Comparison of ENCODE assay signal across 21 cellular contexts in genomic region chr13:113968463-113969310, GRCh38. TPM values are rescaled to one million over a fixed set of nuclear protein-coding genes. Genes with fewer than 3 reads are reported as not detected.
DNase-seq lines count a peak whose midpoint lies in the region; TF ChIP-seq lines count a peak whose summit lies in the region.
"Had no signal": no experiment of that assay in that cellular context is flagged by ENCODE, and none has a peak within 500 bp of the region (broad histone marks: within the 10 kb centered on the region; RNA-seq: fewer than 3 reads in every experiment).

No MANE protein-coding gene starts in this region.

- H3K27ac Mint-ChIP-seq in HFFc6 (no peak overlapping the region), endodermal cell (no peak overlapping the region), glutamatergic neuron (ENCODE audit: unreplicated experiment) (no peak overlapping the region), progenitor cell of endocrine pancreas (no peak overlapping the region)
- H3K27ac Mint-ChIP-seq: activated T-cell treated with anti-CD3 and anti-CD28 coated beads, Interleukin-2, amount 50 U/mL, for 72 hours; mesothelial cell of epicardium; neural progenitor cell had no signal

- H3K9ac ChIP-seq in endodermal cell (ENCODE audit: extremely low read depth, low read length, poor library complexity, severe bottlenecking) (no peak overlapping the region), mucosa of stomach (ENCODE audit: low read length) (no peak overlapping the region)
- H3K9ac ChIP-seq: neural progenitor cell had no signal

- H3K9me3 Mint-ChIP-seq in HFFc6 (no peaks in the 10 kb centered on the region), endodermal cell (no peaks in the 10 kb centered on the region), glutamatergic neuron (ENCODE audit: unreplicated experiment) (peaks cover 3% of the 10 kb centered on the region), progenitor cell of endocrine pancreas (ENCODE audit: low read depth) (no peaks in the 10 kb centered on the region)
- H3K9me3 Mint-ChIP-seq: activated T-cell treated with anti-CD3 and anti-CD28 coated beads, Interleukin-2, amount 50 U/mL, for 72 hours; mesothelial cell of epicardium; WTC11 had no signal

- H3K36me3 ChIP-seq in BE2C (peaks cover 2% of the 10 kb centered on the region; the same call in 1 of the 2 replicates), endodermal cell (ENCODE audit: control insufficient read depth, insufficient read depth, low read length) (no peaks in the 10 kb centered on the region), mucosa of stomach (ENCODE audit: control insufficient read depth, insufficient read depth, low read length) (no peaks in the 10 kb centered on the region)
- H3K36me3 ChIP-seq: neural progenitor cell had no signal

- no peak overlapping the region for H3K4me3 Mint-ChIP-seq in HFFc6
- H3K4me3 Mint-ChIP-seq in endodermal cell = no peak overlapping the region
- H3K4me3 Mint-ChIP-seq in glutamatergic neuron (ENCODE audit: unreplicated experiment) = no peak overlapping the region
- no peak overlapping the region for H3K4me3 Mint-ChIP-seq in progenitor cell of endocrine pancreas (ENCODE audit: low read depth)
- H3K4me3 Mint-ChIP-seq: activated T-cell treated with anti-CD3 and anti-CD28 coated beads, Interleukin-2, amount 50 U/mL, for 72 hours; CD8-positive, alpha-beta memory T cell; mesothelial cell of epicardium; neural progenitor cell; WTC11 had no signal

- H3K4me1 ChIP-seq in BE2C (no peaks in the 10 kb centered on the region), endodermal cell (ENCODE audit: control insufficient read depth, insufficient read depth, low read length) (peaks cover 3% of the 10 kb centered on the region), mucosa of stomach (ENCODE audit: control insufficient read depth, insufficient read depth, low read length) (peaks cover 43% of the 10 kb centered on the region)
- H3K4me1 ChIP-seq: neural progenitor cell, testis had no signal

- H3K27ac ChIP-seq in endodermal cell (ENCODE audit: low read depth, low read length) = no peak overlapping the region
- H3K27ac ChIP-seq: ascending aorta, neural progenitor cell, testis had no signal

- H3K36me3 Mint-ChIP-seq in HFFc6 (ENCODE audit: low read depth) (peaks cover 12% of the 10 kb centered on the region; the same call in 1 of the 2 replicates), endodermal cell (ENCODE audit: low read depth) (no peaks in the 10 kb centered on the region), glutamatergic neuron (ENCODE audit: unreplicated experiment) (no peaks in the 10 kb centered on the region), progenitor cell of endocrine pancreas (ENCODE audit: insufficient read depth) (no peaks in the 10 kb centered on the region)
- H3K36me3 Mint-ChIP-seq: mesothelial cell of epicardium, neural progenitor cell, WTC11 had no signal

- DNase-seq in BE2C = peak; percentile 6
- no peak for DNase-seq in HFFc6
- DNase-seq in endodermal cell = no peak
- no peak for DNase-seq in activated T-cell treated with anti-CD3 and anti-CD28 coated beads, Interleukin-2, amount 50 U/mL, for 48 hours
- DNase-seq in glutamatergic neuron = no peak
- DNase-seq in progenitor cell of endocrine pancreas (ENCODE audit: low spot score, unreplicated experiment) = no peak
- no peak for DNase-seq in GM10266 (ENCODE audit: extremely low spot score)
- DNase-seq: activated naive CD4-positive, alpha-beta T cell treated with anti-CD3 and anti-CD28 coated beads, Interleukin-2, amount 50 U/mL, for 16 hours; activated T-cell treated with anti-CD3 and anti-CD28 coated beads, Interleukin-2, amount 50 U/mL, for 72 hours; cortex of kidney; DMS79; NCI-H1105 treated with DMSO at 0.1 percent for 48 hours; NCI-H526; SIG-M5; testis had no signal

- H3K4me1 Mint-ChIP-seq in HFFc6 (ENCODE audit: low read depth) (peaks cover 5% of the 10 kb centered on the region; the same call in 1 of the 2 replicates), endodermal cell (peaks cover 5% of the 10 kb centered on the region), glutamatergic neuron (ENCODE audit: low read depth, unreplicated experiment) (no peaks in the 10 kb centered on the region), progenitor cell of endocrine pancreas (ENCODE audit: low read depth) (no peaks in the 10 kb centered on the region)
- H3K4me1 Mint-ChIP-seq: CD8-positive, alpha-beta memory T cell; neural progenitor cell; WTC11 had no signal

- H3K27me3 ChIP-seq in BE2C = no peaks in the 10 kb centered on the region
- no peaks in the 10 kb centered on the region for H3K27me3 ChIP-seq in endodermal cell (ENCODE audit: control insufficient read depth, insufficient read depth, low read length, poor library complexity, severe bottlenecking)
- H3K27me3 ChIP-seq in mucosa of stomach (ENCODE audit: control insufficient read depth, insufficient read depth, low read length) = no peaks in the 10 kb centered on the region
- H3K27me3 ChIP-seq: ascending aorta, neural progenitor cell, testis had no signal

- no peaks in the 10 kb centered on the region; the same call in 1 of the 2 replicates for H3K9me3 ChIP-seq in BE2C
- peaks cover 7% of the 10 kb centered on the region for H3K9me3 ChIP-seq in endodermal cell (ENCODE audit: control insufficient read depth, low read length)
- no peaks in the 10 kb centered on the region for H3K9me3 ChIP-seq in mucosa of stomach (ENCODE audit: control insufficient read depth, low read length)
- H3K9me3 ChIP-seq: ascending aorta, testis had no signal

- 92 to 94% methylated on average over 10 to 17 of the region's 17 CpGs for WGBS in endodermal cell (ENCODE audit: insufficient coverage in 1 of 2, insufficient read length in 1 of 2), 2 experiments

- no peak overlapping the region for H3K4me3 ChIP-seq in BE2C (ENCODE audit: low read depth, low read length)
- no peak overlapping the region for H3K4me3 ChIP-seq in endodermal cell (ENCODE audit: low read length)
- H3K4me3 ChIP-seq in mucosa of stomach (ENCODE audit: low read length) = peak overlapping the region; percentile 16
- H3K4me3 ChIP-seq: ascending aorta, neural progenitor cell, testis had no signal

- TF ChIP-seq CTCF in BE2C (IDR thresholded peaks at IDR 0.05; ENCODE audit: low read depth, low read length) (peak; percentile 12; the same call in 1 of the 2 replicates), HFFc6 (IDR thresholded peaks at IDR 0.05) (peak; percentile 23; the same call in 1 of the 2 replicates), endodermal cell (conservative IDR thresholded peaks at IDR 0.05) (peak; percentile 52), glutamatergic neuron (IDR thresholded peaks at IDR 0.05; ENCODE audit: partially characterized antibody, unreplicated experiment) (no peak), progenitor cell of endocrine pancreas (IDR thresholded peaks at IDR 0.05; ENCODE audit: unreplicated experiment) (no peak), GM10266 (IDR thresholded peaks at IDR 0.05; ENCODE audit: control insufficient read depth, insufficient read depth, low read depth, missing control alignments) (no peak)

- H3K27me3 Mint-ChIP-seq in HFFc6 (ENCODE audit: insufficient read depth) (peaks cover 9% of the 10 kb centered on the region), endodermal cell (ENCODE audit: insufficient read depth) (no peaks in the 10 kb centered on the region), glutamatergic neuron (ENCODE audit: unreplicated experiment) (peaks cover 4% of the 10 kb centered on the region), progenitor cell of endocrine pancreas (no peaks in the 10 kb centered on the region)

RNA-seq across cellular contexts. Expression of gene C13orf46, which starts 5.2 kb away (rescaled TPM):
- polyA plus RNA-seq in BE2C (2012; ENCODE audit: insufficient read depth, insufficient read length, low read depth) = not detected
- total RNA-seq in HFFc6 (2021; fragmentation: NEBNext Ultra II Directional; extraction: Animal tissue kit (Norgen Biotek cat#: 25700)) = 1 to 10 TPM; 1.4 to 2.5 (median 2.0) TPM
- total RNA-seq in endodermal cell = under 1 TPM; 0.20 to 0.27 TPM
- polyA plus RNA-seq in endodermal cell (2013, experiment 1 of 2) = 0.14 TPM
- polyA plus RNA-seq in endodermal cell (2013, experiment 2 of 2) = 0.25 TPM
- total RNA-seq in glutamatergic neuron (ENCODE audit: unreplicated experiment) = 0.71 TPM
- 0.17 and 0.18 TPM in 2 replicates for total RNA-seq in progenitor cell of endocrine pancreas

Comparison
In these comparisons a context has a peak if more than half of its experiments do, and no peak if none do; other contexts are left out.
1. CTCF ChIP-seq: peak in BE2C (single experiment), HFFc6 (single experiment) and endodermal cell (single experiment); none in glutamatergic neuron (single experiment), progenitor cell of endocrine pancreas (single experiment) and GM10266 (single experiment).